8 cellular contexts compared by ENCODE assay signal in genomic region chr11:69674267-69674885, GRCh38. TPM values are rescaled to one million over a fixed set of nuclear protein-coding genes. Genes with fewer than 3 reads are reported as not detected.
DNase-seq lines count a peak whose midpoint lies in the region; ATAC-seq and TF ChIP-seq lines count a peak whose summit lies in the region.

No MANE protein-coding gene starts in this region.

- peaks cover 49% of the 10 kb centered on the region for H3K79me2 ChIP-seq in PC-9 (ENCODE audit: low read depth)

- H3K36me3 ChIP-seq in PC-9 (ENCODE audit: low read depth) (peaks cover 26% of the 10 kb centered on the region; the same call in 1 of the 2 replicates), testis (ENCODE audit: low read depth, missing control alignments) (no peaks in the 10 kb centered on the region)

- DNase-seq in T-helper 1 cell (no peak), PC-9 (peak in 1 of 2 experiments; percentile 69), cardiac fibroblast (ENCODE audit: low read depth in 2 of 2) (peak; percentile 80 to 92), lower leg skin (ENCODE audit: low spot score in 2 of 2) (no peak), testis (peak; percentile 28), MV-4-11 (lab: John Stamatoyannopoulos, UW) (no peak)

- peak overlapping the region; percentile 93 for H3K4me3 Mint-ChIP-seq in T-helper 1 cell treated with Interleukin-12 subunit alpha and Interleukin-12 subunit beta and Interleukin-4 antibody, amounts not matched to agents 30 μg/mL and 1 μg/mL, for 36 hours

- H3K4me1 ChIP-seq in PC-9 (replicated peaks; ENCODE audit: insufficient read depth) (peaks cover 30% of the 10 kb centered on the region), testis (peaks cover 24% of the 10 kb centered on the region)

- H3K27ac ChIP-seq in PC-9, result peak overlapping the region; percentile 51
- H3K27ac ChIP-seq in testis, result peak overlapping the region; percentile 62 to 78

- peaks cover 60% of the 10 kb centered on the region for H3F3A ChIP-seq in PC-9 (ENCODE audit: insufficient read depth, low read depth)

- H3K9me3 Mint-ChIP-seq in T-helper 1 cell treated with Interleukin-12 subunit alpha and Interleukin-12 subunit beta and Interleukin-4 antibody, amounts not matched to agents 30 μg/mL and 1 μg/mL, for 36 hours, result no peaks in the 10 kb centered on the region

- H3K4me3 ChIP-seq in PC-9 (peak overlapping the region; percentile 96), cardiac fibroblast (replicated peaks in 1 of 2; ENCODE audit: low read depth in 2 of 2, low read length in 2 of 2) (peak overlapping the region; percentile 96 to 99), lower leg skin (ENCODE audit: low read depth, poor library complexity, severe bottlenecking) (peak overlapping the region; percentile 86), testis (peak overlapping the region; percentile 98 to 99)

- H4K20me1 ChIP-seq in PC-9 (ENCODE audit: insufficient read depth), result peaks cover 31% of the 10 kb centered on the region

- no TSS peak for BruUV-seq in PC-9 (replicated peaks; lab: Mats Ljungman, UMichigan)

- peaks cover 16% of the 10 kb centered on the region for H3K4me1 Mint-ChIP-seq in T-helper 1 cell treated with Interleukin-12 subunit alpha and Interleukin-12 subunit beta and Interleukin-4 antibody, amounts not matched to agents 30 μg/mL and 1 μg/mL, for 36 hours (ENCODE audit: low read depth)

- TF ChIP-seq CTCF in PC-9 (conservative IDR thresholded peaks at IDR 0.05), result peak; percentile 27; the same call in 1 of the 2 replicates
- no peak for TF ChIP-seq CTCF in cardiac fibroblast (IDR thresholded peaks at IDR 0.05; ENCODE audit: low read depth, low read length)
- TF ChIP-seq CTCF in lower leg skin (IDR thresholded peaks at IDR 0.05), result no peak
- no peak for TF ChIP-seq CTCF in testis (IDR thresholded peaks at IDR 0.05)

- H3K4me2 ChIP-seq in PC-9, result peak overlapping the region; percentile 94

- CTCF ChIA-PET in PC-9 (lab: Charles Lee), result interaction anchor here (0.8 kb wide), 1 partner anchor 13 kb away, joined by 3 read pairs; no protein-coding TSS in a partner anchor

- peak overlapping the region; percentile 77 for H3K27ac Mint-ChIP-seq in T-helper 1 cell treated with Interleukin-12 subunit alpha and Interleukin-12 subunit beta and Interleukin-4 antibody, amounts not matched to agents 30 μg/mL and 1 μg/mL, for 36 hours

- H3K9me3 ChIP-seq in PC-9 (ENCODE audit: insufficient read depth, low read depth) (no peaks in the 10 kb centered on the region), testis (no peaks in the 10 kb centered on the region)

- ATAC-seq in HG03175 (IDR thresholded peaks at IDR 0.05; ENCODE audit: unreplicated experiment), result no peak

- POLR2A ChIA-PET in PC-9 (lab: Charles Lee; ENCODE audit: unreplicated experiment), result interaction anchor here (0.6 to 1.0 kb wide), 7 partner anchors 8 to 559 kb away, joined by 3 to 6 read pairs (median 4); no protein-coding TSS in a partner anchor

- WGBS in lower leg skin, 2 donors, result 14 to 17% methylated on average over 18 of the region's 18 CpGs
- WGBS in testis, 2 donors, result 3 to 18% methylated on average over 12 to 18 of the region's 18 CpGs

- peaks cover 11% of the 10 kb centered on the region for H3K36me3 Mint-ChIP-seq in T-helper 1 cell treated with Interleukin-12 subunit alpha and Interleukin-12 subunit beta and Interleukin-4 antibody, amounts not matched to agents 30 μg/mL and 1 μg/mL, for 36 hours (ENCODE audit: low read depth)

- TF ChIP-seq POLR2A in lower leg skin (IDR thresholded peaks at IDR 0.05) (no peak), testis (IDR thresholded peaks at IDR 0.05) (no peak)

- peaks cover 13% of the 10 kb centered on the region for H3K27me3 Mint-ChIP-seq in T-helper 1 cell treated with Interleukin-12 subunit alpha and Interleukin-12 subunit beta and Interleukin-4 antibody, amounts not matched to agents 30 μg/mL and 1 μg/mL, for 36 hours (ENCODE audit: low read depth)

- H3K9me2 ChIP-seq in PC-9 (ENCODE audit: insufficient read depth), result no peaks in the 10 kb centered on the region

- H2AFZ ChIP-seq in PC-9, result peak overlapping the region; percentile 85

- H3K27me3 ChIP-seq in PC-9 (ENCODE audit: insufficient read depth, low read depth) (no peaks in the 10 kb centered on the region), testis (no peaks in the 10 kb centered on the region)

- intact Hi-C loops in PC-9 (cut with micrococcal nuclease; ENCODE audit: unreplicated experiment) (loop anchor here (5.0 to 10.0 kb wide), 2 partner anchors 380 to 837 kb away; partner anchors contain the start of gene MYEOV), lower leg skin (cut with DNase I; ENCODE audit: low total_unique reads) (no loop called here), testis (cut with DNase I; ENCODE audit: low total_unique reads) (no loop called here)

RNA-seq across cellular contexts. Expression of gene LTO1, which starts 0.8 kb away (rescaled TPM):
- 41.1 and 50.3 TPM in 2 replicates for total RNA-seq in PC-9 (2021)
- 10 to 100 TPM; 15.2 to 69.2 (median 27.2) TPM for total RNA-seq in lower leg skin
- total RNA-seq in testis, result 10 to 100 TPM; 38.0 to 38.7 TPM
- 27.0 TPM for polyA plus RNA-seq in testis (ENCODE audit: insufficient read depth, low read depth, low replicate concordance)

RNA-seq across cellular contexts. Expression of gene FGF19, which starts 29.4 kb away (rescaled TPM):
- total RNA-seq in PC-9 (2021) (2.0 and 3.4 TPM in 2 replicates), lower leg skin (not detected), testis (under 1 TPM; 0.31 TPM)
- polyA plus RNA-seq in testis (ENCODE audit: insufficient read depth, low read depth, low replicate concordance), result 0.37 TPM

RNA-seq across cellular contexts. Expression of gene CCND1, which starts 33.4 kb away (rescaled TPM):
- total RNA-seq in PC-9 (2021), result 346 and 586 TPM in 2 replicates
- 100 to 1,000 TPM; 194 to 370 (median 229) TPM for total RNA-seq in lower leg skin
- 10 to 100 TPM in 1 of 2 donors, 1 to 10 TPM in 1; 8.8 to 13.7 TPM for total RNA-seq in testis
- polyA plus RNA-seq in testis (ENCODE audit: insufficient read depth, low read depth, low replicate concordance), result 16.4 TPM

Comparison
In these comparisons a context has a peak if more than half of its experiments do, and no peak if none do; other contexts are left out.
1. DNase-seq: peak in cardiac fibroblast (2 of 2) and testis (single experiment); none in T-helper 1 cell (0 of 5), lower leg skin (0 of 2) and MV-4-11 (single experiment).
2. RNA of gene CCND1, which starts 33.4 kb away (total RNA-seq): 346 to 586 TPM in PC-9 and 194 to 370 TPM in lower leg skin; 8.8 to 13.7 TPM in testis; every median in the first group is over 10 times any median in the second.
3. Peak in every context shown above with its lines, with median percentiles within 50 percentile points of each other: H3K4me3 ChIP-seq.